Comparison of ENCODE assay signal across 17 cellular contexts in the genomic region with DNA sequence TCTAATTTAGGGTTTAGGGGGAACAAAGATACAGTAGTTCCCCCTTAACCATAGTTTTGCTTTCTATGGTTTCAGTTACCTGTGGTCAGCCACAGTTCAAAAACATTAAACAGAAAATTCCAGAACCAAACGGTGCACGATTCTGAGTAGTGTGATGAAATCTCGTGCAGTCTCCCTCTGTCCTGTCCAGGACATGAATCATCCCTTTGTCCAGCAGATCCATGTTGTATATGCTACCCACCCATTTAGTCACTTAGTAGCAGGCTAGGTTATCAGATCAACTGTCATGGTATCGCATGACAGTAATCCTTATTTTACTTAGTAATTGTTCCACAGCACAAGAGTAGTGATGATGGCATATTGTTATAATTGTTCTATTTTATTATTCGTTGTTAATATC.
DNase-seq lines count a peak whose midpoint lies in the region; ATAC-seq and TF ChIP-seq lines count a peak whose summit lies in the region.
"Had no signal": no experiment of that assay in that cellular context is flagged by ENCODE, and none has a peak within 500 bp of the region (broad histone marks: within the 10 kb centered on the region; RNA-seq: fewer than 3 reads in every experiment).

No MANE protein-coding gene starts in this region.

- dilution Hi-C loops in IMR-90 (cut with HindIII; ENCODE audit: low sequenced_read_pairs, unreplicated experiment), result no loop called here

- H3K56ac ChIP-seq in IMR-90 (ENCODE audit: extremely low read depth, insufficient read depth, low read length), result no peak overlapping the region

- H3K4me2 ChIP-seq in IMR-90 (ENCODE audit: low read depth, low read length) (no peak overlapping the region), SK-N-SH (no peak overlapping the region), mesenchymal stem cell (ENCODE audit: low read length, poor library complexity, severe bottlenecking) (no peak overlapping the region)
- H3K4me2 ChIP-seq: BLaER1 had no signal

- H3K79me2 ChIP-seq in SK-N-SH (ENCODE audit: insufficient read depth), result no peaks in the 10 kb centered on the region

- 0 out of 2 replicates have a peak, but pooled peaks cover 6% of the 10 kb centered on the region for H3K9me1 ChIP-seq in IMR-90 (ENCODE audit: insufficient read depth, low read length)

- no peaks in the 10 kb centered on the region for H3K9me3 ChIP-seq in IMR-90 (ENCODE audit: control insufficient read depth, insufficient read depth, low read length)
- no peaks in the 10 kb centered on the region for H3K9me3 ChIP-seq in SK-N-SH
- H3K9me3 ChIP-seq in mesenchymal stem cell (ENCODE audit: control insufficient read depth, low read length), result no peaks in the 10 kb centered on the region
- H3K9me3 ChIP-seq: BLaER1, SJCRH30 had no signal

- H2AK9ac ChIP-seq in IMR-90 (replicated peaks; ENCODE audit: low read depth, low read length, poor library complexity), result no peak overlapping the region

- H2BK20ac ChIP-seq in IMR-90 (ENCODE audit: low read depth, low read length), result no peak overlapping the region

- H3K4me3 ChIP-seq in IMR-90 (ENCODE audit: insufficient read depth, low read depth, low read length) (no peak overlapping the region), SK-N-SH (ENCODE audit: low read depth in 2 of 2, low read length in 1 of 2) (no peak overlapping the region), choroid plexus epithelial cell (ENCODE audit: low read depth, low read length) (no peak overlapping the region), mesenchymal stem cell (ENCODE audit: insufficient read depth in 1 of 2, low read depth in 1 of 2, low read length in 2 of 2) (no peak overlapping the region)
- H3K4me3 ChIP-seq: BLaER1, K562, SJCRH30 had no signal

- no peak overlapping the region for H3K27ac ChIP-seq in IMR-90 (ENCODE audit: insufficient read depth, low read length)
- peak overlapping the region in 1 of 2 experiments; percentile 9; a peak in 1 of 4 replicates for H3K27ac ChIP-seq in SK-N-SH (ENCODE audit: low read depth in 2 of 2, low read length in 1 of 2)
- no peak overlapping the region for H3K27ac ChIP-seq in mesenchymal stem cell (ENCODE audit: low read length, poor library complexity, severe bottlenecking)
- H3K27ac ChIP-seq: BLaER1, SJCRH30 had no signal

- no peaks in the 10 kb centered on the region for H3K4me1 ChIP-seq in IMR-90 (ENCODE audit: control insufficient read depth, insufficient read depth, low read length)
- no peaks in the 10 kb centered on the region for H3K4me1 ChIP-seq in SK-N-SH (ENCODE audit: control insufficient read depth in 1 of 2, insufficient read depth in 2 of 2, low read depth in 1 of 2, low read length in 1 of 2)
- H3K4me1 ChIP-seq in mesenchymal stem cell (ENCODE audit: control insufficient read depth, insufficient read depth, low read depth, low read length), result no peaks in the 10 kb centered on the region
- H3K4me1 ChIP-seq: BLaER1, SJCRH30 had no signal

- H2AK5ac ChIP-seq in IMR-90 (ENCODE audit: low read depth, low read length) (no peak overlapping the region), mesenchymal stem cell (ENCODE audit: low read length, severe bottlenecking) (no peak overlapping the region)

- no peak; a peak in 1 of 4 replicates for TF ChIP-seq EP300 in SK-N-SH (IDR thresholded peaks at IDR 0.05; ENCODE audit: borderline replicate concordance in 1 of 2, low read depth in 1 of 2, low read length in 1 of 2)

- no peaks in the 10 kb centered on the region for H3K9me2 ChIP-seq in SK-N-SH

- H2BK5ac ChIP-seq in IMR-90 (ENCODE audit: low read depth, low read length, poor library complexity, severe bottlenecking) (no peak overlapping the region), mesenchymal stem cell (ENCODE audit: low read depth, low read length, poor library complexity, severe bottlenecking) (no peak overlapping the region)

- in situ Hi-C loops in IMR-90 (cut with MboI; ENCODE audit: low sequenced_read_pairs), result no loop called here

- H4K8ac ChIP-seq in IMR-90 (ENCODE audit: low read depth in 2 of 2, low read length in 2 of 2) (no peak overlapping the region), mesenchymal stem cell (ENCODE audit: low read length) (no peak overlapping the region)

- TF ChIP-seq POLR2A in IMR-90 (IDR thresholded peaks at IDR 0.05; ENCODE audit: low read depth, low read length), result no peak

- no peak overlapping the region for H3K18ac ChIP-seq in IMR-90 (ENCODE audit: low read depth, low read length)
- no peak overlapping the region for H3K18ac ChIP-seq in mesenchymal stem cell (ENCODE audit: low read depth in 1 of 2, low read length in 2 of 2)

- H3K23ac ChIP-seq in IMR-90 (ENCODE audit: low read depth, low read length) (no peak overlapping the region), mesenchymal stem cell (ENCODE audit: low read length in 2 of 2) (no peak overlapping the region)

- H4K20me1 ChIP-seq in IMR-90 (ENCODE audit: insufficient read depth, low read length) (no peaks in the 10 kb centered on the region), SK-N-SH (ENCODE audit: insufficient read depth) (no peaks in the 10 kb centered on the region)
- H4K20me1 ChIP-seq: BLaER1 had no signal

- TF ChIP-seq CTCF in IMR-90 (conservative IDR thresholded peaks at IDR 0.05; ENCODE audit: low read depth, low read length) (no peak), SK-N-SH (IDR thresholded peaks at IDR 0.05) (no peak), choroid plexus epithelial cell (conservative IDR thresholded peaks at IDR 0.05; ENCODE audit: low read depth, low read length) (no peak)

- H3K36me3 ChIP-seq in IMR-90 (ENCODE audit: control insufficient read depth, insufficient read depth, low read length) (no peaks in the 10 kb centered on the region), SK-N-SH (replicated peaks in 1 of 2; ENCODE audit: control insufficient read depth in 1 of 2, insufficient read depth in 2 of 2, low read length in 1 of 2) (no peaks in the 10 kb centered on the region), mesenchymal stem cell (ENCODE audit: control insufficient read depth in 1 of 2, insufficient read depth in 2 of 2, low read depth in 1 of 2, low read length in 2 of 2) (no peaks in the 10 kb centered on the region)
- H3K36me3 ChIP-seq: BLaER1, SJCRH30 had no signal

- H4K91ac ChIP-seq in IMR-90 (ENCODE audit: insufficient read depth, low read depth, low read length), result no peak overlapping the region
- H4K91ac ChIP-seq in mesenchymal stem cell (ENCODE audit: low read length), result no peak overlapping the region

- no peak overlapping the region for H4K5ac ChIP-seq in IMR-90 (ENCODE audit: low read depth, low read length)

- H3K79me1 ChIP-seq in IMR-90 (ENCODE audit: low read depth in 1 of 2, low read length in 2 of 2), result no peaks in the 10 kb centered on the region
- H3K79me1 ChIP-seq in mesenchymal stem cell (replicated peaks; ENCODE audit: low read length, poor library complexity, severe bottlenecking), result no peaks in the 10 kb centered on the region

- H2AFZ ChIP-seq in IMR-90 (replicated peaks; ENCODE audit: low read length, poor library complexity) (no peak overlapping the region), SK-N-SH (ENCODE audit: low read depth) (no peak overlapping the region), mesenchymal stem cell (ENCODE audit: low read depth, low read length) (no peak overlapping the region)

- DNase-seq in IMR-90, result peak; percentile 64
- DNase-seq in SK-N-SH, result no peak
- DNase-seq in choroid plexus epithelial cell (ENCODE audit: low read depth), result peak; percentile 38
- DNase-seq in mesenchymal stem cell, result peak; percentile 18
- DNase-seq in HuH-7 (ENCODE audit: low spot score), result no peak
- DNase-seq in hippocampal formation (lab: John Stamatoyannopoulos, UW), result no peak
- no peak for DNase-seq in NCI-H187 (lab: John Stamatoyannopoulos, UW)
- DNase-seq: DMS153, NCI-H1105, NCI-H1694 treated with DMSO at 0.1 percent for 48 hours, NCI-H446 treated with DMSO at 0.1 percent for 48 hours, NCI-H82, RPMI8226, SJCRH30, T-cell had no signal

- intact Hi-C loops in IMR-90 (cut with micrococcal nuclease), result no loop called here

- H2BK12ac ChIP-seq in mesenchymal stem cell (ENCODE audit: low read length in 2 of 2), result no peak overlapping the region

- BruUV-seq in IMR-90 (replicated peaks; lab: Mats Ljungman, UMichigan), result no TSS peak

- no peak for TF ChIP-seq RAD21 in IMR-90 (IDR thresholded peaks at IDR 0.05; ENCODE audit: low read length)
- no peak for TF ChIP-seq RAD21 in SK-N-SH (IDR thresholded peaks at IDR 0.05; ENCODE audit: low read length)

- CTCF ChIA-PET in IMR-90 (lab: Yijun Ruan, JAX) (no interaction called here), SK-N-SH (lab: Yijun Ruan, JAX) (no interaction called here)

- H3K4ac ChIP-seq in IMR-90 (ENCODE audit: low read depth, low read length) (no peak overlapping the region), mesenchymal stem cell (ENCODE audit: low read depth in 1 of 2, low read length in 2 of 2) (no peak overlapping the region)

- H2BK120ac ChIP-seq in IMR-90 (ENCODE audit: low read depth, low read length), result no peak overlapping the region
- no peak overlapping the region for H2BK120ac ChIP-seq in mesenchymal stem cell (ENCODE audit: low read depth, low read length)

- no CpG with 5 or more reads among the region's 5 CpGs for WGBS in IMR-90 (ENCODE audit: extremely low coverage in 2 of 2, insufficient read length in 1 of 2), 2 experiments
- 12% methylated on average over 5 of the region's 5 CpGs for WGBS in SK-N-SH (ENCODE audit: low lambda C conversion rate)
- WGBS in mesenchymal stem cell, result 61% methylated on average over 3 of the region's 5 CpGs

- peak; percentile 49; the same call in 1 of the 2 replicates for ATAC-seq in IMR-90 (ENCODE audit: low read depth)
- ATAC-seq: K562, T-cell had no signal

- H2BK15ac ChIP-seq in IMR-90 (ENCODE audit: low read depth, low read length) (no peak overlapping the region), mesenchymal stem cell (ENCODE audit: low read depth, poor library complexity, severe bottlenecking) (no peak overlapping the region)

- H3K27me3 ChIP-seq in IMR-90 (ENCODE audit: control insufficient read depth, insufficient read depth, low read length) (no peaks in the 10 kb centered on the region), SK-N-SH (ENCODE audit: insufficient read depth) (no peaks in the 10 kb centered on the region), mesenchymal stem cell (ENCODE audit: control insufficient read depth in 1 of 2, insufficient read depth in 1 of 2, low read length in 2 of 2) (no peaks in the 10 kb centered on the region)
- H3K27me3 ChIP-seq: BLaER1, SJCRH30 had no signal

- no peak overlapping the region for H3K9ac ChIP-seq in IMR-90 (ENCODE audit: low read depth, low read length)
- no peak overlapping the region for H3K9ac ChIP-seq in SK-N-SH
- no peak overlapping the region for H3K9ac ChIP-seq in mesenchymal stem cell (ENCODE audit: low read length)
- H3K9ac ChIP-seq: BLaER1 had no signal

- peaks cover 10% of the 10 kb centered on the region for H3F3A ChIP-seq in SK-N-SH (replicated peaks; ENCODE audit: insufficient read depth)

- POLR2A ChIA-PET in IMR-90 (lab: Charles Lee; ENCODE audit: unreplicated experiment) (no interaction called here), SK-N-SH (lab: Yijun Ruan, JAX) (no interaction called here)

- no peak overlapping the region for H3K14ac ChIP-seq in IMR-90 (replicated peaks; ENCODE audit: low read depth, low read length)
- no peak overlapping the region for H3K14ac ChIP-seq in mesenchymal stem cell (ENCODE audit: low read length in 2 of 2)

TF ChIP-seq in IMR-90, 13 proteins besides CTCF, POLR2A, EP300 and RAD21 (continues in another document):
- no peak for TF ChIP-seq CHD1 (IDR thresholded peaks at IDR 0.05; ENCODE audit: low read depth, low read length)

TF ChIP-seq in SK-N-SH, 30 proteins besides CTCF, POLR2A, EP300 and RAD21 (continues in another document):
- TF ChIP-seq TCF12 (IDR thresholded peaks at IDR 0.05), result 0 out of 2 replicates have a peak, but pooled peaks have one; percentile 23

Comparison
In these comparisons a context has a peak if more than half of its experiments do, and no peak if none do; other contexts are left out.
1. DNase-seq: peak in IMR-90 (single experiment), choroid plexus epithelial cell (single experiment) and mesenchymal stem cell (single experiment); none in SK-N-SH (single experiment), HuH-7 (single experiment), hippocampal formation (0 of 2) and NCI-H187 (0 of 2).